1 cellular context compared by ENCODE assay signal in the genomic region with DNA sequence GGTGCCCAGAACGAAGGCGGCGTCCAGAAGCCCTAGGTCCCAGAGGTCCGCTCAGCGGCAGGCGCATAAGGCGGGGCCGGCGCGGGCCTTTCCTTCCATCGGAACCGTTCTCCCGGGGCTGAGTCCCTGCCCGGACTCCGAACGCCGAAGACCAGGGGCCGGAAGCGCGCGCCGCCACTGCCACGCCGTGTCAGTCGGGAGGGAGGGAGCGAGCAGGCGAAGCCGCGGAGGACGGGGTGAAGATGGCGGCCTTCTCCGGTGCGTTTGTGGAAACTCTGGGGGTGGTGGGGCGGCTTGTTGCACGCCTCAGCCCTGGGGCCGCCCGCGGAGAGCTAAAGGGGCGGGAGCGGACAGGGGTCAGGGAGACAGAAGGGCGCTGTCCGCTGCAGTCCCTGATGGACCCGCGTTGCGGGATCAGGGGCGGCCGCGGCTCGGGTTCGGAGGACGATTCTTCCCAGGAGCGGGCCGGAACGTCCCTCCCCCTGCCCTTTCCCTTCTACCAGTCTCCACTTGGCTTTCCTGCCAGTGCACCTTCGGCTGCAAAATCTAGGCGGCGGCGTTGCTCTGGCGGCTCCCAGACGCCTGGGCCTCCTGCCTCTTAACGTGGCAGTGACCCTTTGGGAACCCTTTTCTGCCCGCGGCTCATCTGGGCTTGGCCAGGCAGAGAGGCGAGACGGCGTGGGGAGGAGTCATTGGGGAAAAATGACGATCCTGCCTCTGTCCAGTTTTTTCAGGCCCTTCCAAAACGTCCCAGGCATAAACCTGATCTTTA.
TF ChIP-seq lines count a peak whose summit lies in the region.

A gene (plus strand): TSS at position 177 of the 772 bp plus-strand sequence. CDS start 66 bp downstream, at position 243.

TF ChIP-seq in IMR-90, 13 proteins besides CTCF, POLR2A, EP300 and RAD21 (continued from another document):
- TF ChIP-seq, protein P1, sequence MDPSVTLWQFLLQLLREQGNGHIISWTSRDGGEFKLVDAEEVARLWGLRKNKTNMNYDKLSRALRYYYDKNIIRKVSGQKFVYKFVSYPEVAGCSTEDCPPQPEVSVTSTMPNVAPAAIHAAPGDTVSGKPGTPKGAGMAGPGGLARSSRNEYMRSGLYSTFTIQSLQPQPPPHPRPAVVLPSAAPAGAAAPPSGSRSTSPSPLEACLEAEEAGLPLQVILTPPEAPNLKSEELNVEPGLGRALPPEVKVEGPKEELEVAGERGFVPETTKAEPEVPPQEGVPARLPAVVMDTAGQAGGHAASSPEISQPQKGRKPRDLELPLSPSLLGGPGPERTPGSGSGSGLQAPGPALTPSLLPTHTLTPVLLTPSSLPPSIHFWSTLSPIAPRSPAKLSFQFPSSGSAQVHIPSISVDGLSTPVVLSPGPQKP (IDR thresholded peaks at IDR 0.05; ENCODE audit: borderline replicate concordance, low read depth, low read length) = no peak; the same call in 1 of the 2 replicates
- TF ChIP-seq FOS (IDR thresholded peaks at IDR 0.05; ENCODE audit: low read depth, low read length) = no peak
